Comparison of ENCODE assay signal across 21 cellular contexts in genomic region chr19:23896912-23897311, GRCh38. TPM values are rescaled to one million over a fixed set of nuclear protein-coding genes. Genes with fewer than 3 reads are reported as not detected.
A peak's percentile ranks its signal among the peaks of the same experiment; 100 is the strongest.
DNase-seq lines count a peak whose midpoint lies in the region; ATAC-seq and TF ChIP-seq lines count a peak whose summit lies in the region.
"Had no signal": no experiment of that assay in that cellular context is flagged by ENCODE, and none has a peak within 500 bp of the region (broad histone marks: within the 10 kb centered on the region; RNA-seq: fewer than 3 reads in every experiment).

No MANE protein-coding gene starts in this region.

- WGBS in liver, result 74% methylated on average over 1 of the region's 1 CpG
- WGBS in transverse colon (ENCODE audit: low coverage in 1 of 2), 2 donors, result 75 to 83% methylated on average over 1 of the region's 1 CpG

- H3K4me3 Mint-ChIP-seq in stimulated activated effector memory CD8-positive, alpha-beta T cell treated with anti-CD3 and anti-CD28 coated beads, Interleukin-12 subunit alpha, Interleukin-12 subunit beta, amount 100 ng/mL, for 72 hours, result no peak overlapping the region
- H3K4me3 Mint-ChIP-seq: CD4-positive, alpha-beta memory T cell had no signal

- H3K4me1 ChIP-seq in liver (ENCODE audit: control insufficient read depth in 4 of 4, insufficient read depth in 4 of 4, low read length in 3 of 4) (peaks cover 0 to 10% (median 3%) of the 10 kb centered on the region in 4 donors), transverse colon (no peaks in the 10 kb centered on the region)

- no peaks in the 10 kb centered on the region for H3K9me3 ChIP-seq in liver (ENCODE audit: control insufficient read depth in 4 of 4, low read length in 3 of 4)
- no peaks in the 10 kb centered on the region for H3K9me3 ChIP-seq in transverse colon

- no peaks in the 10 kb centered on the region for H3K4me1 Mint-ChIP-seq in stimulated activated effector memory CD8-positive, alpha-beta T cell treated with anti-CD3 and anti-CD28 coated beads, Interleukin-12 subunit alpha, Interleukin-12 subunit beta, amount 100 ng/mL, for 72 hours
- H3K4me1 Mint-ChIP-seq: CD4-positive, alpha-beta memory T cell had no signal

- TF ChIP-seq RAD21 in liver (IDR thresholded peaks at IDR 0.05), result no peak

- in situ Hi-C loops in transverse colon (cut with MboI; ENCODE audit: low pct_ligation_motif_present in 1 of 4, low pct_unique_long_range_greater_than_20kb in 1 of 4, low sequenced_read_pairs in 3 of 4), result no loop called here

- peak overlapping the region; percentile 22 to 50 for H3K27ac ChIP-seq in liver (ENCODE audit: low read depth in 1 of 2, low read length in 2 of 2)
- no peak overlapping the region for H3K27ac ChIP-seq in transverse colon
- H3K27ac ChIP-seq in coronary artery, result no peak overlapping the region
- H3K27ac ChIP-seq: 22Rv1, GM23248 had no signal

- no peak for TF ChIP-seq EP300 in transverse colon (IDR thresholded peaks at IDR 0.05; ENCODE audit: low read depth)

- H3K27ac Mint-ChIP-seq in stimulated activated effector memory CD8-positive, alpha-beta T cell treated with anti-CD3 and anti-CD28 coated beads, Interleukin-12 subunit alpha, Interleukin-12 subunit beta, amount 100 ng/mL, for 72 hours, result no peak overlapping the region
- H3K27ac Mint-ChIP-seq: CD4-positive, alpha-beta memory T cell had no signal

- H3K36me3 ChIP-seq in liver (ENCODE audit: control insufficient read depth in 4 of 4, insufficient read depth in 3 of 4, low read depth in 1 of 4, low read length in 3 of 4), result no peaks in the 10 kb centered on the region
- no peaks in the 10 kb centered on the region for H3K36me3 ChIP-seq in transverse colon

- H3K36me3 Mint-ChIP-seq in stimulated activated effector memory CD8-positive, alpha-beta T cell treated with anti-CD3 and anti-CD28 coated beads, Interleukin-12 subunit alpha, Interleukin-12 subunit beta, amount 100 ng/mL, for 72 hours, result no peaks in the 10 kb centered on the region

- peak overlapping the region in 1 of 3 donors; percentile 26 for H3K4me3 ChIP-seq in liver (ENCODE audit: low read depth in 1 of 3, low read length in 3 of 3)
- H3K4me3 ChIP-seq in transverse colon, result no peak overlapping the region
- H3K4me3 ChIP-seq in coronary artery, result no peak overlapping the region
- H3K4me3 ChIP-seq: GM12878, GM23248 had no signal

- TF ChIP-seq CTCF in liver (IDR thresholded peaks at IDR 0.05; ENCODE audit: low read depth, low read length, missing input control) (no peak), transverse colon (IDR thresholded peaks at IDR 0.05) (no peak), coronary artery (IDR thresholded peaks at IDR 0.05) (no peak)

- H3K27me3 ChIP-seq in liver (ENCODE audit: control insufficient read depth in 4 of 4, insufficient read depth in 4 of 4, low read length in 3 of 4) (no peaks in the 10 kb centered on the region), transverse colon (no peaks in the 10 kb centered on the region)

- TF ChIP-seq POLR2A in transverse colon (IDR thresholded peaks at IDR 0.05), result no peak

- no peak overlapping the region for H3K9ac ChIP-seq in liver (ENCODE audit: low read depth in 1 of 2, low read length in 2 of 2)
- H3K9ac ChIP-seq: GM23248 had no signal

- peak; percentile 4 for DNase-seq in DMS53 (lab: John Stamatoyannopoulos, UW)
- DNase-seq in DMS53 treated with DMSO at 0.1 percent for 48 hours (lab: John Stamatoyannopoulos, UW; ENCODE audit: unreplicated experiment), result no peak
- DNase-seq in stimulated activated effector memory CD8-positive, alpha-beta T cell treated with anti-CD3 and anti-CD28 coated beads, Interleukin-12 subunit alpha, Interleukin-12 subunit beta, amount 100 ng/mL, for 72 hours (ENCODE audit: low spot score in 2 of 2), result no peak
- no peak for DNase-seq in transverse colon
- DNase-seq in coronary artery (ENCODE audit: low spot score), result no peak
- DNase-seq: ACHN; AML-193; C1 segment of cervical spinal cord; Calu3; CD4-positive, alpha-beta memory T cell; COR-L47; DMS79; EL; GDM1; GM23248; H7; HCEC 1CT had no signal

- H3K9me3 Mint-ChIP-seq in stimulated activated effector memory CD8-positive, alpha-beta T cell treated with anti-CD3 and anti-CD28 coated beads, Interleukin-12 subunit alpha, Interleukin-12 subunit beta, amount 100 ng/mL, for 72 hours, result peaks cover 1% of the 10 kb centered on the region

- intact Hi-C loops in transverse colon (cut with DNase I; ENCODE audit: low total_unique reads), result no loop called here

- ATAC-seq in stimulated activated effector memory CD8-positive, alpha-beta T cell treated with anti-CD3 and anti-CD28 coated beads, Interleukin-12 subunit alpha, Interleukin-12 subunit beta, amount 100 ng/mL, for 72 hours, result peak; percentile 24
- ATAC-seq: GM12878 had no signal

TF ChIP-seq in liver, 16 proteins besides CTCF, POLR2A, EP300 and RAD21:
- TF ChIP-seq HNF4A (conservative IDR thresholded peaks at IDR 0.05) (peak in 1 of 2 donors; percentile 24), NR2F2 (IDR thresholded peaks at IDR 0.05) (no peak)

RNA-seq across cellular contexts. Expression of gene ZNF726, which starts 17.8 kb away (rescaled TPM):
- total RNA-seq in liver, result 1 to 10 TPM; 1.5 to 8.0 TPM
- polyA plus RNA-seq in liver, result under 1 TPM; 0.57 to 0.68 TPM
- 1 to 10 TPM in 3 of 4 donors, not detected in 1; 1.6 to 5.3 (median 1.9) TPM for total RNA-seq in transverse colon
- total RNA-seq: H1, H7 had no signal
- polyA plus RNA-seq: H1 had no signal

Comparison
In these comparisons a context has a peak if more than half of its experiments do, and no peak if none do; other contexts are left out.
1. H3K27ac ChIP-seq: peak in liver (2 of 2); none in transverse colon (0 of 4) and coronary artery (0 of 2).